16 cellular contexts compared by ENCODE assay signal in genomic region chr15:93331545-93332117, GRCh38.
DNase-seq lines count a peak whose midpoint lies in the region; ATAC-seq and TF ChIP-seq lines count a peak whose summit lies in the region.
"Had no signal": no experiment of that assay in that cellular context is flagged by ENCODE, and none has a peak within 500 bp of the region (broad histone marks: within the 10 kb centered on the region; RNA-seq: fewer than 3 reads in every experiment).

No MANE protein-coding gene starts in this region.

- CTCF ChIA-PET in WTC11 (lab: Charles Lee), result interaction anchor here (0.9 to 1.9 kb wide), 6 partner anchors 21 to 788 kb away, joined by 3 to 21 read pairs (median 4); no protein-coding TSS in a partner anchor
- CTCF ChIA-PET in naive thymus-derived CD4-positive, alpha-beta T cell (lab: Charles Lee), result no interaction called here
- CTCF ChIA-PET in CD4-positive, alpha-beta T cell (lab: Charles Lee), result no interaction called here

- H3K36me3 Mint-ChIP-seq in WTC11, result no peaks in the 10 kb centered on the region
- no peaks in the 10 kb centered on the region for H3K36me3 Mint-ChIP-seq in nephron progenitor cell (ENCODE audit: low read depth)
- no peaks in the 10 kb centered on the region for H3K36me3 Mint-ChIP-seq in naive thymus-derived CD4-positive, alpha-beta T cell
- no peaks in the 10 kb centered on the region for H3K36me3 Mint-ChIP-seq in CD4-positive, alpha-beta T cell (ENCODE audit: low read depth)
- H3K36me3 Mint-ChIP-seq: CD14-positive monocyte had no signal

- no peaks in the 10 kb centered on the region for H3K4me1 ChIP-seq in naive thymus-derived CD4-positive, alpha-beta T cell (ENCODE audit: control insufficient read depth in 2 of 2, insufficient read depth in 2 of 2, low read length in 2 of 2)
- H3K4me1 ChIP-seq: prostate gland had no signal

- H3K27ac Mint-ChIP-seq in WTC11 (no peak overlapping the region), nephron progenitor cell (no peak overlapping the region)
- no peak overlapping the region for H3K27ac Mint-ChIP-seq in naive thymus-derived CD4-positive, alpha-beta T cell
- no peak overlapping the region for H3K27ac Mint-ChIP-seq in CD4-positive, alpha-beta T cell
- H3K27ac Mint-ChIP-seq: activated naive CD4-positive, alpha-beta T cell treated with anti-CD3 and anti-CD28 coated beads for 36 hours; stimulated activated naive CD8-positive, alpha-beta T cell treated with anti-CD3 and anti-CD28 coated beads, Interleukin-15, amount 100 ng/mL, for 72 hours had no signal

- POLR2A ChIA-PET in WTC11 (lab: Charles Lee), result no interaction called here
- POLR2A ChIA-PET in naive thymus-derived CD4-positive, alpha-beta T cell (lab: Charles Lee), result no interaction called here
- POLR2A ChIA-PET in CD4-positive, alpha-beta T cell (lab: Charles Lee), result no interaction called here

- TF ChIP-seq CTCF in WTC11 (IDR thresholded peaks at IDR 0.05) (no peak), nephron progenitor cell (IDR thresholded peaks at IDR 0.05) (no peak), GM13976 (IDR thresholded peaks at IDR 0.05; ENCODE audit: borderline replicate concordance, control extremely low read depth, extremely low read depth, insufficient read depth, missing control alignments) (no peak)
- no peak for TF ChIP-seq CTCF in CD4-positive, alpha-beta T cell (IDR thresholded peaks at IDR 0.05)

- H3K4me3 Mint-ChIP-seq in WTC11, result peak overlapping the region; percentile 63
- peak overlapping the region; percentile 56 for H3K4me3 Mint-ChIP-seq in nephron progenitor cell
- H3K4me3 Mint-ChIP-seq in naive thymus-derived CD4-positive, alpha-beta T cell, result no peak overlapping the region
- H3K4me3 Mint-ChIP-seq in CD4-positive, alpha-beta T cell, result no peak overlapping the region
- H3K4me3 Mint-ChIP-seq: activated naive CD4-positive, alpha-beta T cell treated with anti-CD3 and anti-CD28 coated beads for 36 hours; stimulated activated naive CD8-positive, alpha-beta T cell treated with anti-CD3 and anti-CD28 coated beads, Interleukin-15, amount 100 ng/mL, for 72 hours had no signal

- no peaks in the 10 kb centered on the region for H3K9me3 ChIP-seq in KOPT-K1 (ENCODE audit: insufficient read depth, low read length, poor library complexity, severe bottlenecking)
- no peaks in the 10 kb centered on the region for H3K9me3 ChIP-seq in naive thymus-derived CD4-positive, alpha-beta T cell (ENCODE audit: control insufficient read depth in 2 of 3, low read length in 3 of 3)
- no peaks in the 10 kb centered on the region for H3K9me3 ChIP-seq in CD4-positive, alpha-beta T cell (ENCODE audit: control insufficient read depth, low read length)
- H3K9me3 ChIP-seq: prostate gland had no signal

- intact Hi-C loops in naive thymus-derived CD4-positive, alpha-beta T cell (cut with micrococcal nuclease), result no loop called here
- intact Hi-C loops in CD4-positive, alpha-beta T cell (cut with DNase I, micrococcal nuclease), result no loop called here

- peaks cover 92% of the 10 kb centered on the region for H3K27me3 Mint-ChIP-seq in WTC11 (ENCODE audit: low read depth)
- H3K27me3 Mint-ChIP-seq in nephron progenitor cell (ENCODE audit: low read depth, poor library complexity), result peaks cover 58% of the 10 kb centered on the region
- H3K27me3 Mint-ChIP-seq in naive thymus-derived CD4-positive, alpha-beta T cell, result peaks cover 32 to 54% (median 39%) of the 10 kb centered on the region in 5 donors
- peaks cover 46% of the 10 kb centered on the region for H3K27me3 Mint-ChIP-seq in CD4-positive, alpha-beta T cell

- peak; percentile 30 for ATAC-seq in WTC11
- no peak for ATAC-seq in HG03045 (IDR thresholded peaks at IDR 0.05; ENCODE audit: unreplicated experiment)
- ATAC-seq in naive thymus-derived CD4-positive, alpha-beta T cell, result no peak
- no peak for ATAC-seq in CD4-positive, alpha-beta T cell (ENCODE audit: poor library complexity)
- ATAC-seq: stimulated activated naive CD8-positive, alpha-beta T cell treated with anti-CD3 and anti-CD28 coated beads, Interleukin-15, amount 100 ng/mL, for 72 hours had no signal

- peak; percentile 6 for DNase-seq in DMS53 treated with DMSO at 0.1 percent for 48 hours (lab: John Stamatoyannopoulos, UW; ENCODE audit: unreplicated experiment)
- peak; percentile 69 for DNase-seq in WTC11 (ENCODE audit: low spot score)
- peak; percentile 51 for DNase-seq in nephron progenitor cell
- no peak for DNase-seq in GM13976 (ENCODE audit: low spot score)
- no peak for DNase-seq in naive thymus-derived CD4-positive, alpha-beta T cell
- no peak for DNase-seq in CD4-positive, alpha-beta T cell
- DNase-seq: activated naive CD4-positive, alpha-beta T cell treated with anti-CD3 and anti-CD28 coated beads for 36 hours; central memory CD4-positive, alpha-beta T cell; NCI-H1930; Right ventricle myocardium superior; stimulated activated naive CD8-positive, alpha-beta T cell treated with anti-CD3 and anti-CD28 coated beads, Interleukin-15, amount 100 ng/mL, for 72 hours had no signal

- H3K27me3 ChIP-seq in naive thymus-derived CD4-positive, alpha-beta T cell (ENCODE audit: control insufficient read depth in 2 of 2, insufficient read depth in 2 of 2, low read length in 2 of 2), result no peaks in the 10 kb centered on the region
- peaks cover 13% of the 10 kb centered on the region for H3K27me3 ChIP-seq in CD4-positive, alpha-beta T cell (ENCODE audit: control insufficient read depth, insufficient read depth, low read length)

- H3K36me3 ChIP-seq in KOPT-K1 (ENCODE audit: insufficient read depth, low read length), result no peaks in the 10 kb centered on the region
- no peaks in the 10 kb centered on the region for H3K36me3 ChIP-seq in naive thymus-derived CD4-positive, alpha-beta T cell (ENCODE audit: control insufficient read depth in 2 of 3, insufficient read depth in 3 of 3, low read length in 3 of 3)
- H3K36me3 ChIP-seq: prostate gland had no signal

- H3K4me1 Mint-ChIP-seq in WTC11 (peaks cover 71% of the 10 kb centered on the region), nephron progenitor cell (peaks cover 36% of the 10 kb centered on the region)
- peaks cover 0 to 5% (median 0%) of the 10 kb centered on the region in 7 donors for H3K4me1 Mint-ChIP-seq in naive thymus-derived CD4-positive, alpha-beta T cell
- no peaks in the 10 kb centered on the region for H3K4me1 Mint-ChIP-seq in CD4-positive, alpha-beta T cell (ENCODE audit: low read depth)
- H3K4me1 Mint-ChIP-seq: stimulated activated naive CD8-positive, alpha-beta T cell treated with anti-CD3 and anti-CD28 coated beads, Interleukin-15, amount 100 ng/mL, for 72 hours had no signal

- no peaks in the 10 kb centered on the region for H3K9me3 Mint-ChIP-seq in WTC11
- H3K9me3 Mint-ChIP-seq in nephron progenitor cell, result no peaks in the 10 kb centered on the region
- H3K9me3 Mint-ChIP-seq in naive thymus-derived CD4-positive, alpha-beta T cell, result peaks cover 0 to 5% (median 0%) of the 10 kb centered on the region in 11 donors
- H3K9me3 Mint-ChIP-seq in CD4-positive, alpha-beta T cell, result no peaks in the 10 kb centered on the region
- H3K9me3 Mint-ChIP-seq: activated naive CD4-positive, alpha-beta T cell treated with anti-CD3 and anti-CD28 coated beads for 36 hours; stimulated activated naive CD8-positive, alpha-beta T cell treated with anti-CD3 and anti-CD28 coated beads, Interleukin-15, amount 100 ng/mL, for 72 hours had no signal

- H3K4me3 ChIP-seq in naive thymus-derived CD4-positive, alpha-beta T cell (ENCODE audit: low read length), result no peak overlapping the region
- H3K4me3 ChIP-seq: prostate gland had no signal

- peak overlapping the region; percentile 13 for H3K27ac ChIP-seq in KOPT-K1 (ENCODE audit: low read depth, low read length, poor library complexity, severe bottlenecking)
- H3K27ac ChIP-seq in naive thymus-derived CD4-positive, alpha-beta T cell (ENCODE audit: low read depth, low read length), result no peak overlapping the region
- H3K27ac ChIP-seq in CD4-positive, alpha-beta T cell (ENCODE audit: low read depth, low read length), result no peak overlapping the region
- H3K27ac ChIP-seq: epithelial cell of prostate, prostate gland had no signal

- in situ Hi-C loops in GM13976 (cut with MboI; ENCODE audit: low sequenced_read_pairs, unreplicated experiment), result no loop called here

TF ChIP-seq in WTC11, 78 proteins besides CTCF, POLR2A, EP300 and RAD21 (continues in another document):
- TF ChIP-seq SP1 (CRISPR knock-in tag; conservative IDR thresholded peaks at IDR 0.05) (peak; percentile 59), FOXK1 (CRISPR knock-in tag; IDR thresholded peaks at IDR 0.05) (peak; percentile 73), ZMAT4 (CRISPR knock-in tag; IDR thresholded peaks at IDR 0.05) (no peak), ETV6 (CRISPR knock-in tag; IDR thresholded peaks at IDR 0.05) (peak; percentile 67; the same call in 1 of the 2 replicates), FOXP4 (CRISPR knock-in tag; IDR thresholded peaks at IDR 0.05) (peak; percentile 83; the same call in 1 of the 2 replicates), RELA (CRISPR knock-in tag; IDR thresholded peaks at IDR 0.05; ENCODE audit: borderline replicate concordance) (no peak), TEAD1 (CRISPR knock-in tag; IDR thresholded peaks at IDR 0.05) (peak; percentile 65; the same call in 1 of the 2 replicates)

Comparison
In these comparisons a context has a peak if more than half of its experiments do, and no peak if none do; other contexts are left out.
1. DNase-seq: peak in DMS53 treated with DMSO at 0.1 percent for 48 hours (single experiment), WTC11 (single experiment) and nephron progenitor cell (single experiment); none in GM13976 (single experiment), naive thymus-derived CD4-positive, alpha-beta T cell (0 of 9) and CD4-positive, alpha-beta T cell (0 of 10).
2. H3K4me3 Mint-ChIP-seq: peak in WTC11 (single experiment) and nephron progenitor cell (single experiment); none in naive thymus-derived CD4-positive, alpha-beta T cell (0 of 10) and CD4-positive, alpha-beta T cell (single experiment).